In genomic region chr6:148166339-148166949, GRCh38 we compare ENCODE assay signal across 9 cellular contexts.
DNase-seq lines count a peak whose midpoint lies in the region; TF ChIP-seq lines count a peak whose summit lies in the region.
"Had no signal": no experiment of that assay in that cellular context is flagged by ENCODE, and none has a peak within 500 bp of the region (broad histone marks: within the 10 kb centered on the region; RNA-seq: fewer than 3 reads in every experiment).

No MANE protein-coding gene starts in this region.

- H3K4me3 ChIP-seq in esophagus squamous epithelium: no peak overlapping the region
- no peak overlapping the region for H3K4me3 ChIP-seq in prostate gland

- TF ChIP-seq RAD21 in Ishikawa (IDR thresholded peaks at IDR 0.05; ENCODE audit: low read depth): peak; percentile 82

- CTCF ChIA-PET in Calu3 (lab: Charles Lee): no interaction called here

- TF ChIP-seq POLR2A in esophagus squamous epithelium (IDR thresholded peaks at IDR 0.05): no peak
- no peak for TF ChIP-seq POLR2A in prostate gland (IDR thresholded peaks at IDR 0.05)

- H3K4me1 ChIP-seq in esophagus squamous epithelium: no peaks in the 10 kb centered on the region
- no peaks in the 10 kb centered on the region for H3K4me1 ChIP-seq in prostate gland (replicated peaks)

- H3K27me3 ChIP-seq in esophagus squamous epithelium (no peaks in the 10 kb centered on the region), prostate gland (replicated peaks; ENCODE audit: insufficient read depth) (no peaks in the 10 kb centered on the region)

- no peak for TF ChIP-seq EP300 in Ishikawa (IDR thresholded peaks at IDR 0.05; ENCODE audit: borderline replicate concordance)

- intact Hi-C loops in esophagus squamous epithelium (cut with DNase I): loop anchor here (5.0 kb wide), 1 partner anchor 659 kb away; the partner anchor contains the start of gene SAMD5
- intact Hi-C loops in prostate gland (cut with DNase I): loop anchor here (2.0 kb wide), 1 partner anchor 660 kb away; no protein-coding TSS in a partner anchor
- intact Hi-C loops in Calu3 (cut with micrococcal nuclease; ENCODE audit: unreplicated experiment): loop anchor here (1.0 to 2.0 kb wide), 2 partner anchors 659 to 776 kb away; no protein-coding TSS in a partner anchor

- H3K27ac Mint-ChIP-seq in Calu3 (ENCODE audit: unreplicated experiment): no peak overlapping the region
- H3K27ac Mint-ChIP-seq: activated T-cell treated with anti-CD3 and anti-CD28 coated beads, Interleukin-2, amount 50 U/mL, for 72 hours had no signal

- no TSS peak for BruUV-seq in Calu3 (replicated peaks; lab: Mats Ljungman, UMichigan)

- no peaks in the 10 kb centered on the region for H3K27me3 Mint-ChIP-seq in Calu3 (ENCODE audit: unreplicated experiment)

- DNase-seq in NCI-H345 treated with DMSO at 0.1 percent for 48 hours (lab: John Stamatoyannopoulos, UW; ENCODE audit: unreplicated experiment) (peak; percentile 7), NCI-H345 (lab: John Stamatoyannopoulos, UW) (no peak), SHP77 (lab: John Stamatoyannopoulos, UW) (peak; percentile 10 to 36), esophagus squamous epithelium (lab: John Stamatoyannopoulos, UW) (no peak), prostate gland (ENCODE audit: low spot score) (peak; percentile 22), Calu3 (no peak)
- DNase-seq in stimulated activated CD4-positive, alpha-beta T cell treated with anti-CD3 and anti-CD28 coated beads, Interleukin-4, amount 100 ng/mL, for 4 hours: no peak
- DNase-seq: activated T-cell treated with anti-CD3 and anti-CD28 coated beads, Interleukin-2, amount 50 U/mL, for 72 hours had no signal

- H3K36me3 Mint-ChIP-seq in Calu3 (ENCODE audit: insufficient read depth, unreplicated experiment): no peaks in the 10 kb centered on the region

- H3K36me3 ChIP-seq in esophagus squamous epithelium: no peaks in the 10 kb centered on the region
- no peaks in the 10 kb centered on the region for H3K36me3 ChIP-seq in prostate gland

- H3K4me1 Mint-ChIP-seq in Calu3 (ENCODE audit: low read depth, unreplicated experiment): no peaks in the 10 kb centered on the region

- H3K27ac ChIP-seq in esophagus squamous epithelium (no peak overlapping the region), prostate gland (no peak overlapping the region)

- no peaks in the 10 kb centered on the region for H3K9me3 ChIP-seq in esophagus squamous epithelium
- no peaks in the 10 kb centered on the region for H3K9me3 ChIP-seq in prostate gland

- H3K9me3 Mint-ChIP-seq in Calu3 (ENCODE audit: low read depth, unreplicated experiment): no peaks in the 10 kb centered on the region
- H3K9me3 Mint-ChIP-seq: activated T-cell treated with anti-CD3 and anti-CD28 coated beads, Interleukin-2, amount 50 U/mL, for 72 hours had no signal

- no peak overlapping the region for H3K4me3 Mint-ChIP-seq in Calu3 (ENCODE audit: low read depth, unreplicated experiment)
- H3K4me3 Mint-ChIP-seq: activated T-cell treated with anti-CD3 and anti-CD28 coated beads, Interleukin-2, amount 50 U/mL, for 72 hours had no signal

- 21 to 33% methylated on average over 5 to 6 of the region's 6 CpGs for WGBS in esophagus squamous epithelium, 2 donors
- WGBS in prostate gland: 36% methylated on average over 6 of the region's 6 CpGs

- TF ChIP-seq CTCF in esophagus squamous epithelium (IDR thresholded peaks at IDR 0.05) (peak; percentile 29 to 77 (median 67)), prostate gland (IDR thresholded peaks at IDR 0.05) (peak; percentile 27 to 82 (median 74)), Calu3 (IDR thresholded peaks at IDR 0.05; ENCODE audit: unreplicated experiment) (no peak)

TF ChIP-seq in Ishikawa, 13 proteins besides CTCF, POLR2A, EP300 and RAD21:
- TF ChIP-seq NFIC (IDR thresholded peaks at IDR 0.05) (no peak), REST (IDR thresholded peaks at IDR 0.05; ENCODE audit: low read depth) (no peak), FOXM1 (IDR thresholded peaks at IDR 0.05; ENCODE audit: borderline replicate concordance, low read depth) (no peak), TEAD4 (IDR thresholded peaks at IDR 0.05) (no peak), MAX (IDR thresholded peaks at IDR 0.05) (no peak)

Comparison
In these comparisons a context has a peak if more than half of its experiments do, and no peak if none do; other contexts are left out.
1. DNase-seq: peak in NCI-H345 treated with DMSO at 0.1 percent for 48 hours (single experiment), SHP77 (2 of 2) and prostate gland (single experiment); none in NCI-H345 (single experiment), esophagus squamous epithelium (single experiment), Calu3 (single experiment) and stimulated activated CD4-positive, alpha-beta T cell treated with anti-CD3 and anti-CD28 coated beads, Interleukin-4, amount 100 ng/mL, for 4 hours (0 of 2).